Comparison of ENCODE assay signal across 9 cellular contexts in genomic region chr4:52641853-52642563, GRCh38. TPM values are rescaled to one million over a fixed set of nuclear protein-coding genes. Genes with fewer than 3 reads are reported as not detected.
A peak's percentile ranks its signal among the peaks of the same experiment; 100 is the strongest.
DNase-seq lines count a peak whose midpoint lies in the region; ATAC-seq and TF ChIP-seq lines count a peak whose summit lies in the region.
"Had no signal": no experiment of that assay in that cellular context is flagged by ENCODE, and none has a peak within 500 bp of the region (broad histone marks: within the 10 kb centered on the region; RNA-seq: fewer than 3 reads in every experiment).

No MANE protein-coding gene starts in this region.

- H3K27ac ChIP-seq in Panc1 (ENCODE audit: low read length) (no peak overlapping the region), stomach (peak overlapping the region in 2 of 5 donors; percentile 28 to 36), right atrium auricular region (peak overlapping the region in 1 of 2 donors; percentile 20)
- H3K27ac ChIP-seq: psoas muscle had no signal

- H3K27me3 ChIP-seq in Panc1 (ENCODE audit: control insufficient read depth, insufficient read depth, low read length) (no peaks in the 10 kb centered on the region), stomach (no peaks in the 10 kb centered on the region), right atrium auricular region (no peaks in the 10 kb centered on the region)

- POLR2A ChIA-PET in Panc1 (lab: Charles Lee), result no interaction called here

- CTCF ChIA-PET in Panc1 (lab: Charles Lee), result no interaction called here

- no TSS peak for BruUV-seq in Panc1 (replicated peaks; lab: Mats Ljungman, UMichigan)

- DNase-seq in Panc1 (ENCODE audit: low read depth, low spot score) (peak; percentile 28), osteocyte (ENCODE audit: extremely low spot score, unreplicated experiment) (no peak), NCI-H446 treated with DMSO at 0.1 percent for 48 hours (lab: John Stamatoyannopoulos, UW) (no peak), stomach (no peak), right atrium auricular region (ENCODE audit: low spot score) (no peak)
- DNase-seq in activated T-cell treated with anti-CD3 and anti-CD28 coated beads, Interleukin-2, amount 50 U/mL, for 1 hour, result no peak
- DNase-seq: psoas muscle had no signal

- ATAC-seq in GM19035 (IDR thresholded peaks at IDR 0.05; ENCODE audit: unreplicated experiment) (peak; percentile 87), HG02759 (IDR thresholded peaks at IDR 0.05; ENCODE audit: unreplicated experiment) (peak; percentile 84), Panc1 (no peak)
- ATAC-seq: psoas muscle had no signal

- 65 to 72% (median 69%) methylated on average over 3 of the region's 3 CpGs for WGBS in stomach, 5 donors

- no peak for TF ChIP-seq POLR2A in stomach (IDR thresholded peaks at IDR 0.05)

- H3K4me3 Mint-ChIP-seq in osteocyte (ENCODE audit: unreplicated experiment), result no peak overlapping the region

- H3K4me1 ChIP-seq in Panc1 (ENCODE audit: control insufficient read depth, insufficient read depth, low read length) (no peaks in the 10 kb centered on the region), stomach (peaks cover 24 to 45% (median 36%) of the 10 kb centered on the region in 4 donors), right atrium auricular region (peaks cover 0 to 46% of the 10 kb centered on the region in 2 donors)

- in situ Hi-C loops in Panc1 (cut with HindIII; ENCODE audit: low pct_unique_long_range_greater_than_20kb, low sequenced_read_pairs), result no loop called here

- H3K4me3 ChIP-seq in Panc1 (ENCODE audit: low read depth in 2 of 2, low read length in 2 of 2) (no peak overlapping the region), stomach (no peak overlapping the region), right atrium auricular region (no peak overlapping the region)
- H3K4me3 ChIP-seq: psoas muscle had no signal

- H3K9me3 ChIP-seq in Panc1 (ENCODE audit: control insufficient read depth, insufficient read depth, low read depth, low read length) (no peaks in the 10 kb centered on the region), stomach (no peaks in the 10 kb centered on the region), right atrium auricular region (no peaks in the 10 kb centered on the region)
- H3K9me3 ChIP-seq: psoas muscle had no signal

- peak overlapping the region; percentile 85 for H3K27ac Mint-ChIP-seq in osteocyte (ENCODE audit: unreplicated experiment)

- no peaks in the 10 kb centered on the region for H3K36me3 Mint-ChIP-seq in osteocyte (ENCODE audit: unreplicated experiment)

- intact Hi-C loops in Panc1 (cut with micrococcal nuclease; ENCODE audit: unreplicated experiment) (no loop called here), stomach (cut with DNase I; ENCODE audit: low total_unique reads) (no loop called here)

- peaks cover 32% of the 10 kb centered on the region for H3K4me1 Mint-ChIP-seq in osteocyte (ENCODE audit: unreplicated experiment)

- H3K36me3 ChIP-seq in Panc1 (ENCODE audit: control insufficient read depth, insufficient read depth, low read length), result no peaks in the 10 kb centered on the region
- no peaks in the 10 kb centered on the region for H3K36me3 ChIP-seq in stomach
- no peaks in the 10 kb centered on the region for H3K36me3 ChIP-seq in right atrium auricular region

- no peaks in the 10 kb centered on the region for H3K27me3 Mint-ChIP-seq in osteocyte (ENCODE audit: unreplicated experiment)

- no peak for TF ChIP-seq EP300 in stomach (IDR thresholded peaks at IDR 0.05)

- no peaks in the 10 kb centered on the region for H3K9me3 Mint-ChIP-seq in osteocyte (ENCODE audit: unreplicated experiment)

- TF ChIP-seq CTCF in Panc1 (IDR thresholded peaks at IDR 0.05) (no peak), osteocyte (IDR thresholded peaks at IDR 0.05) (no peak), stomach (IDR thresholded peaks at IDR 0.05) (no peak), right atrium auricular region (IDR thresholded peaks at IDR 0.05) (no peak)

RNA-seq across cellular contexts. Expression of gene USP46, which starts 17.1 kb away (rescaled TPM):
- total RNA-seq in Panc1 (2021; ENCODE audit: unreplicated experiment) (15.5 TPM), osteocyte (18.7 and 18.8 TPM in 2 replicates), stomach (10 to 100 TPM in 3 of 5 donors, 1 to 10 TPM in 2; 2.7 to 36.5 (median 24.8) TPM), right atrium auricular region (10 to 100 TPM; 19.1 to 28.0 TPM)
- polyA plus RNA-seq in Panc1 (2012; ENCODE audit: insufficient read length), result 7.2 TPM
- 1 to 10 TPM; 3.2 to 6.4 (median 5.8) TPM for polyA plus RNA-seq in stomach
